Comparison of ENCODE assay signal across 8 cellular contexts in genomic region chr2:44169155-44169898, GRCh38. TPM values are rescaled to one million over a fixed set of nuclear protein-coding genes. Genes with fewer than 3 reads are reported as not detected.
DNase-seq lines count a peak whose midpoint lies in the region; ATAC-seq, FAIRE-seq and TF ChIP-seq lines count a peak whose summit lies in the region.

No MANE protein-coding gene starts in this region.

- H3K4me3 ChIP-seq in AG10803 (ENCODE audit: low read length) (peak overlapping the region; percentile 89), cardiac muscle cell (peak overlapping the region; percentile 86), pancreas (peak overlapping the region; percentile 75 to 96 (median 94))

- peaks cover 24% of the 10 kb centered on the region for H3K4me1 Mint-ChIP-seq in activated naive CD8-positive, alpha-beta T cell treated with anti-CD3 and anti-CD28 coated beads, Interleukin-2, amount 10 ng/mL, durations not matched to agents 7 days and 5 days

- H3K4me1 ChIP-seq in cardiac muscle cell (ENCODE audit: low read depth) = peaks cover 11% of the 10 kb centered on the region
- H3K4me1 ChIP-seq in pancreas = peaks cover 0 to 27% (median 13%) of the 10 kb centered on the region in 3 donors

- ATAC-seq in HG03521 (IDR thresholded peaks at IDR 0.05; ENCODE audit: unreplicated experiment) = peak; percentile 3
- peak; percentile 6 for ATAC-seq in activated naive CD8-positive, alpha-beta T cell treated with anti-CD3 and anti-CD28 coated beads, Interleukin-2, amount 10 ng/mL, durations not matched to agents 7 days and 5 days (ENCODE audit: low read depth)
- peak in 3 of 4 donors; percentile 6 to 9 (median 6) for ATAC-seq in pancreas
- no peak for ATAC-seq in GM18870 (IDR thresholded peaks at IDR 0.05; ENCODE audit: unreplicated experiment)

- H3K36me3 ChIP-seq in cardiac muscle cell (no peaks in the 10 kb centered on the region), pancreas (no peaks in the 10 kb centered on the region)

- H3K27ac Mint-ChIP-seq in activated naive CD8-positive, alpha-beta T cell treated with anti-CD3 and anti-CD28 coated beads, Interleukin-2, amount 10 ng/mL, durations not matched to agents 7 days and 5 days = peak overlapping the region; percentile 100

- H3K9me3 Mint-ChIP-seq in activated naive CD8-positive, alpha-beta T cell treated with anti-CD3 and anti-CD28 coated beads, Interleukin-2, amount 10 ng/mL, durations not matched to agents 7 days and 5 days = peaks cover 3% of the 10 kb centered on the region

- no peaks in the 10 kb centered on the region for H3K27me3 Mint-ChIP-seq in activated naive CD8-positive, alpha-beta T cell treated with anti-CD3 and anti-CD28 coated beads, Interleukin-2, amount 10 ng/mL, durations not matched to agents 7 days and 5 days

- TF ChIP-seq CTCF in AG10803 (conservative IDR thresholded peaks at IDR 0.05; ENCODE audit: low read length) = no peak
- TF ChIP-seq CTCF in cardiac muscle cell (IDR thresholded peaks at IDR 0.05; ENCODE audit: low read depth, low read length) = no peak
- no peak for TF ChIP-seq CTCF in pancreas (IDR thresholded peaks at IDR 0.05)

- peaks cover 12% of the 10 kb centered on the region for H3K36me3 Mint-ChIP-seq in activated naive CD8-positive, alpha-beta T cell treated with anti-CD3 and anti-CD28 coated beads, Interleukin-2, amount 10 ng/mL, durations not matched to agents 7 days and 5 days

- H3K27me3 ChIP-seq in cardiac muscle cell = no peaks in the 10 kb centered on the region
- H3K27me3 ChIP-seq in pancreas = no peaks in the 10 kb centered on the region

- DNase-seq in AG10803 (ENCODE audit: low read depth) (peak; percentile 25), GM18507 (ENCODE audit: extremely low spot score, insufficient read length, low read depth) (no peak), SIG-M5 (lab: John Stamatoyannopoulos, UW) (peak; percentile 18), cardiac muscle cell (ENCODE audit: low read depth in 1 of 2, low spot score in 1 of 2) (peak; percentile 43 to 56), pancreas (peak in 5 of 6 donors; percentile 39 to 83 (median 51))
- DNase-seq in activated naive CD8-positive, alpha-beta T cell treated with anti-CD3 and anti-CD28 coated beads, Interleukin-2, amount 10 ng/mL, durations not matched to agents 7 days and 5 days = peak; percentile 75

- H3K9me3 ChIP-seq in cardiac muscle cell (ENCODE audit: low read depth) (no peaks in the 10 kb centered on the region), pancreas (no peaks in the 10 kb centered on the region)

- POLR2A ChIA-PET in activated naive CD8-positive, alpha-beta T cell treated with anti-CD3 and anti-CD28 coated beads, Interleukin-2, amount 10 ng/mL, durations not matched to agents 7 days and 5 days (lab: Charles Lee) = interaction anchor here (1.1 to 3.5 kb wide), 3 partner anchors 12 to 192 kb away, joined by 3 to 31 read pairs (median 6); partner anchors contain the start of genes CAMKMT and PREPL

- intact Hi-C loops in pancreas (cut with DNase I) = no loop called here

- 0% methylated on average over 29 to 54 of the region's 54 CpGs for WGBS in pancreas, 2 donors

- H3K4me3 Mint-ChIP-seq in activated naive CD8-positive, alpha-beta T cell treated with anti-CD3 and anti-CD28 coated beads, Interleukin-2, amount 10 ng/mL, durations not matched to agents 7 days and 5 days = peak overlapping the region; percentile 98

- H3K27ac ChIP-seq in cardiac muscle cell = peak overlapping the region; percentile 93
- H3K27ac ChIP-seq in pancreas = peak overlapping the region; percentile 82 to 96 (median 92)

- FAIRE-seq in GM18507 (lab: Jason Lieb, UNC) = peak; percentile 78
- FAIRE-seq in pancreas (lab: Jason Lieb, UNC) = no peak

RNA-seq across cellular contexts. Expression of gene PPM1B, which starts 0.7 kb away (rescaled TPM):
- total RNA-seq in activated naive CD8-positive, alpha-beta T cell treated with anti-CD3 and anti-CD28 coated beads, Interleukin-2, amount 10 ng/mL, durations not matched to agents 7 days and 5 days = 10 to 100 TPM; 59.3 to 60.4 TPM
- total RNA-seq in cardiac muscle cell = 30.8 and 81.2 TPM in 2 replicates
- polyA plus RNA-seq in cardiac muscle cell = 54.8 and 74.0 TPM in 2 replicates
- total RNA-seq in pancreas = 10 to 100 TPM; 17.9 to 28.5 (median 19.7) TPM
- 10 to 100 TPM; 12.0 to 22.8 TPM for polyA plus RNA-seq in pancreas
